8 cellular contexts compared by ENCODE assay signal in the genomic region with DNA sequence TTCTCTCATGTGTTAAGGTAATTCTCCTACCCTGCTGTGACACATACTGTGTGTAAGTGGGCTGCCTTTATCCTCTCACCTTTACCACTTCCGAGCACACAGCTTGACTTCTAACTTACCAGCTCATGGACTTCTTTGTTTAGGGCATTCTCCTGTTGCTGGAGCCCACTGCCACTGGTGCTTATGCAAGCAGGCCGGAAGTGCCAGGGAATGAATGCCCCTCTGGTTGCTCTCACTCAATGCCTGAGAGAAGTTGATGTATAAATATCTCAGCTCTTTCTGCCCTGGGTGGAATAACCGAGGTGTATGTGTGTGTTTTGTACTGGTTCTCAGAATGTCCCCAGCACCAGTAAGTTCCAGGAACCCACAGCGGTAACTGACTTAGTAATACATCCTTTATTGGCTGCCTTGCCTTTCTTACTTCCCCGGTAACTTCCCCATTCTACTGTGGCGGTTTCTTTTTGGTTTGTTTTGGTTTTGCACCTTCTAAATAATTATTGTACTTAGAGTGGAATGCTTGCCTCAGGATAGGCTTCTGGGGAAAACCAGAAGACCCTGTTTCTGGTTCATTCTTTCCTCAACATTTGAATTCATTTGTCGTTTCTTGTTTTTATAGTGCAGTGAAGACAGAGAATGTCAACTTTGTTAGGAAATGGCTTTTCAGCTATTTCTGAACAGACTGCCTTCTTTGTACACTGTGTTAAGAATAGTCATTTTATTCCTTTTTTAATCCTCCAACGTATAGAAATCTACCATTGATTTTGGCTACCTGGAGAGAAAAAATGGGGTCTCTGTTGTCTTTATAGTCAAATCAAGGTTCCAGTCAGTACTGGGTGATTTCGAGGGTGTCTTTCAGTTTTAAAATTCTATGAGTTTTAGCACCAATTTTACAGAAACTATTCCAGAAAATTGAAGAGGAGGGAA. TPM values are rescaled to one million over a fixed set of nuclear protein-coding genes. Genes with fewer than 3 reads are reported as not detected.
DNase-seq lines count a peak whose midpoint lies in the region; ATAC-seq and FAIRE-seq lines count a peak whose summit lies in the region.

No MANE protein-coding gene starts in this region.

- POLR2A ChIA-PET in CD8-positive, alpha-beta memory T cell (lab: Charles Lee): interaction anchor here (0.8 to 1.2 kb wide), 3 partner anchors 39 to 170 kb away, joined by 3 to 8 read pairs (median 3); a partner anchor contains a TSS

- H3K27ac Mint-ChIP-seq in CD8-positive, alpha-beta memory T cell: peak overlapping the region; percentile 59 to 93 (median 75)
- peak overlapping the region; percentile 90 for H3K27ac Mint-ChIP-seq in T-helper 17 cell

- H3K27me3 Mint-ChIP-seq in CD8-positive, alpha-beta memory T cell: peaks cover 0 to 2% of the 10 kb centered on the region in 2 donors
- no peaks in the 10 kb centered on the region for H3K27me3 Mint-ChIP-seq in T-helper 17 cell

- CTCF ChIA-PET in CD8-positive, alpha-beta memory T cell (lab: Charles Lee): interaction anchor here (1.1 kb wide), 1 partner anchor 101 kb away, joined by 7 read pairs; a partner anchor contains a TSS

- peaks cover 21 to 40% (median 28%) of the 10 kb centered on the region in 3 donors for H3K4me1 Mint-ChIP-seq in CD8-positive, alpha-beta memory T cell
- H3K4me1 Mint-ChIP-seq in T-helper 17 cell: peaks cover 13% of the 10 kb centered on the region

- ATAC-seq in GM19463 (IDR thresholded peaks at IDR 0.05; ENCODE audit: unreplicated experiment) (peak; percentile 90), HG03460 (IDR thresholded peaks at IDR 0.05; ENCODE audit: unreplicated experiment) (peak; percentile 98), T-helper 17 cell (peak; percentile 95), Right ventricle myocardium inferior (no peak)

- peak overlapping the region; percentile 76 for H3K27ac ChIP-seq in CD8-positive, alpha-beta memory T cell (ENCODE audit: low read depth, low read length)

- intact Hi-C loops in Right ventricle myocardium inferior (cut with DNase I): no loop called here

- DNase-seq in CD8-positive, alpha-beta memory T cell: peak; percentile 6 to 50 (median 48)
- DNase-seq in T-helper 17 cell: peak in 2 of 3 donors; percentile 4 to 7
- DNase-seq in stimulated activated CD4-positive, alpha-beta T cell treated with anti-CD3 and anti-CD28 coated beads, Interleukin-12 subunit alpha, Interleukin-12 subunit beta, amount 100 ng/mL, for 48 hours (ENCODE audit: low read depth in 2 of 3, low spot score in 1 of 3): peak in 2 of 3 donors; percentile 2 to 20
- DNase-seq in Right ventricle myocardium inferior (ENCODE audit: missing footprints): no peak
- no peak for DNase-seq in NCI-H1436 (lab: John Stamatoyannopoulos, UW)

- no peaks in the 10 kb centered on the region for H3K9me3 ChIP-seq in CD8-positive, alpha-beta memory T cell (ENCODE audit: low read length)
- H3K9me3 ChIP-seq in T-helper 17 cell (ENCODE audit: control insufficient read depth, low read length, poor library complexity, severe bottlenecking): no peaks in the 10 kb centered on the region

- H3K36me3 ChIP-seq in CD8-positive, alpha-beta memory T cell (ENCODE audit: insufficient read depth, low read length): no peaks in the 10 kb centered on the region

- peak; percentile 36 for FAIRE-seq in colon (lab: Jason Lieb, UNC)

- no peaks in the 10 kb centered on the region for H3K27me3 ChIP-seq in CD8-positive, alpha-beta memory T cell (ENCODE audit: insufficient read depth, low read length, poor library complexity, severe bottlenecking)

- peaks cover 0 to 2% (median 0%) of the 10 kb centered on the region in 3 donors for H3K36me3 Mint-ChIP-seq in CD8-positive, alpha-beta memory T cell
- no peaks in the 10 kb centered on the region for H3K36me3 Mint-ChIP-seq in T-helper 17 cell (ENCODE audit: low read depth)

- H3K9me3 Mint-ChIP-seq in CD8-positive, alpha-beta memory T cell: no peaks in the 10 kb centered on the region

- peak overlapping the region; percentile 72 for H3K4me3 ChIP-seq in CD8-positive, alpha-beta memory T cell (ENCODE audit: low read length)

- peaks cover 16% of the 10 kb centered on the region for H3K4me1 ChIP-seq in CD8-positive, alpha-beta memory T cell (ENCODE audit: insufficient read depth, low read length)

- H3K4me3 Mint-ChIP-seq in CD8-positive, alpha-beta memory T cell: peak overlapping the region; percentile 72 to 91 (median 80)
- H3K4me3 Mint-ChIP-seq in T-helper 17 cell: peak overlapping the region; percentile 91

RNA-seq across cellular contexts. Expression of a gene that starts 45.4 kb away (rescaled TPM):
- under 1 TPM in 1 of 2 experiments, not detected in 1; 0.11 TPM for total RNA-seq in CD8-positive, alpha-beta memory T cell
- 0.23 TPM for polyA plus RNA-seq in CD8-positive, alpha-beta memory T cell
- total RNA-seq in T-helper 17 cell: not detected
- 0.32 TPM for total RNA-seq in Right ventricle myocardium inferior

RNA-seq across cellular contexts. Expression of a gene that starts 45.5 kb away (rescaled TPM):
- total RNA-seq in CD8-positive, alpha-beta memory T cell: 10 to 100 TPM; 38.3 to 42.6 TPM
- polyA plus RNA-seq in CD8-positive, alpha-beta memory T cell: 20.0 TPM
- total RNA-seq in T-helper 17 cell (10 to 100 TPM; 10.9 to 14.9 TPM), Right ventricle myocardium inferior (112 TPM)

Comparison
In these comparisons a context has a peak if more than half of its experiments do, and no peak if none do; other contexts are left out.
1. DNase-seq: peak in CD8-positive, alpha-beta memory T cell (5 of 5), T-helper 17 cell (2 of 3) and stimulated activated CD4-positive, alpha-beta T cell treated with anti-CD3 and anti-CD28 coated beads, Interleukin-12 subunit alpha, Interleukin-12 subunit beta, amount 100 ng/mL, for 48 hours (2 of 3); none in Right ventricle myocardium inferior (single experiment) and NCI-H1436 (single experiment).